Comparison of ENCODE assay signal across 17 cellular contexts in the genomic region with DNA sequence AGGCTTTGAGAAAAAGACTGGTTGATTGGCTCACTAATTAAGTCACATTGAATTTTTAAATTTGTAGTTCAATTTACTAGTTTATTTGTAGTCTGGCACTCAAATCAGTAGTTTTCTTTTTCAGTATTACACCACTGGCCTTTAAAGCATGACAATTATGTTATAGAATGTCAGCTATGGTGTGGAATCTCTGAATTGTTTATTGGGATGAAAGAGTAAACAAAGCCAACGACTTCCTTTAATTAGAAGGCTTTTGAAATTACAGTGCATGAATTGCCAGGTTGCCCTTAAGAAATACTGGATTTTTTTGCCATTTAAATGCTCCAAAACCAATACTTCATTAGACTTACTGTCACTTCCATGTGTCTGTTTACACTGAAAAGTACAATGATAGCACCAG.
"Had no signal": no experiment of that assay in that cellular context is flagged by ENCODE, and none has a peak within 500 bp of the region (broad histone marks: within the 10 kb centered on the region; RNA-seq: fewer than 3 reads in every experiment).

No MANE protein-coding gene starts in this region.

- H3K4me1 ChIP-seq: stomach had no signal

- H3K27me3 Mint-ChIP-seq: naive B cell, progenitor cell of endocrine pancreas had no signal

- H2AFZ ChIP-seq: hepatocyte had no signal

- H3K9me3 ChIP-seq: ovary, stomach, thoracic aorta, transverse colon had no signal

- H3K9me3 Mint-ChIP-seq: nephron had no signal

- H3K4me2 ChIP-seq: hepatocyte had no signal

- FAIRE-seq: small intestine had no signal

- H3K36me3 Mint-ChIP-seq: naive B cell had no signal

- H3K27ac ChIP-seq: coronary artery, hepatocyte, ovary, stomach, thoracic aorta, transverse colon had no signal

- H3K4me1 Mint-ChIP-seq: naive B cell had no signal

- H3K27me3 ChIP-seq: hepatocyte, ovary, stomach, transverse colon had no signal

- H3K4me3 ChIP-seq: coronary artery, hepatocyte, lung, ovary, stomach, thoracic aorta, transverse colon had no signal

- H3K79me2 ChIP-seq: hepatocyte had no signal

- H3K4me3 Mint-ChIP-seq: naive B cell had no signal

- H3K27ac Mint-ChIP-seq: naive B cell, progenitor cell of endocrine pancreas had no signal

- DNase-seq: effector CD4-positive, alpha-beta T cell; head of caudate nucleus; left colon; left ventricle myocardium superior; naive B cell; small intestine; stimulated activated CD4-positive, alpha-beta T cell treated with anti-CD3 and anti-CD28 coated beads, Interleukin-12 subunit alpha, Interleukin-12 subunit beta, amount 100 ng/mL, for 4 hours; stimulated activated naive CD4-positive, alpha-beta T cell; stomach; transverse colon had no signal

- H3K36me3 ChIP-seq: ovary, stomach, thoracic aorta, transverse colon had no signal
